Comparison of ENCODE assay signal across 8 cellular contexts in the genomic region with DNA sequence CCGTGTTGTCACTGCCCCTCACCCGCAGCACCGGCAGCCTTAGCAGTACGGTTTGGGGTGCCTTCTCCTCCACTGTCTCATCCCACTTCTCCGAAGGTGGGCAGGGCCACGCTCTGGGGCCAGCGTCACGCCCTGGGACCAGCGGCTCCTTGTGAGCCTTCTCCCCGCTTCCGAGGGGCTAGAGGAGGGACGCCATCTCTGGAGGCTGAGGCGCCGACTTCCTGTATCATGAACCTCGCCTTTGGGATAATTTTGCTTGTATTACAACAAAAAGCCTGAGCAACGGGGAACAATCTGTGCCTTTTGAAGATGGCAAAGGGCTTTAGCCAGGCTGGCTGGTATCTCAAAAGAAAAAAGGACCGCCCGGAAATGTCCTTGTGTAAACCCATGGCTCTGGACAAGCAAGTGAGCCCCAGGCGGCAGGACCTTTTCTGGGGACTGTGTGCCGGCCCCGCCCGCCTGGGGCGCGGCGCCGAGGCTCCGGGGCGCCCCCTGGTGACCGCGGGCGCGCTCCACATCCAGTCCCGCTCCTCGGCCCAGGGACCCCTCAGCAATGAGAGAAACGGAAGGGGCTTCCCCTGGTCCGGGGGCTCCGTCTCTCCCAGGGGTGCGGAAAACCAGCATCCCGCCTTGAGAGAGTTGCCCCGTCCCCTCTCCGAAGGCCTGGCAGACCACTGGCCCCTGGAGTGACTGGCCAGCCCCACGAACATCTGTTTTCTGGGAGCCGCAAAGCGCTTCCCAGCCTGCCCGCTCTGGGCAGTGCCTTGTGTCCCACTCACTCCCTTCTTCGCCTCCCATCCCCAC. TPM values are rescaled to one million over a fixed set of nuclear protein-coding genes. Genes with fewer than 3 reads are reported as not detected.
DNase-seq lines count a peak whose midpoint lies in the region; ATAC-seq, FAIRE-seq and TF ChIP-seq lines count a peak whose summit lies in the region.

No MANE protein-coding gene starts in this region.

- H3K4me1 Mint-ChIP-seq in activated B cell treated with CpG ODN at 0.5 μM for 24 hours = peaks cover 28% of the 10 kb centered on the region
- H3K4me1 Mint-ChIP-seq in central memory CD8-positive, alpha-beta T cell = peaks cover 5% of the 10 kb centered on the region

- H3K36me3 Mint-ChIP-seq in activated B cell treated with CpG ODN at 0.5 μM for 24 hours (ENCODE audit: low read depth) = no peaks in the 10 kb centered on the region
- H3K36me3 Mint-ChIP-seq in central memory CD8-positive, alpha-beta T cell (ENCODE audit: insufficient read depth) = no peaks in the 10 kb centered on the region

- peak overlapping the region; percentile 25 to 58 for H3K4me3 ChIP-seq in kidney (ENCODE audit: low read length in 2 of 2)

- H3K4me1 ChIP-seq in kidney (ENCODE audit: control insufficient read depth in 1 of 2, insufficient read depth in 1 of 2, low read depth in 1 of 2, low read length in 2 of 2) = peaks cover 36 to 47% of the 10 kb centered on the region in 2 donors

- peak; percentile 90 for ATAC-seq in activated B cell treated with CpG ODN at 0.5 μM for 24 hours (ENCODE audit: low read depth)
- peak; percentile 87 for ATAC-seq in central memory CD8-positive, alpha-beta T cell (replicated peaks; ENCODE audit: extremely low read depth, poor library complexity, severe bottlenecking)

- intact Hi-C loops in activated B cell treated with CpG ODN at 0.5 μM for 24 hours (cut with micrococcal nuclease) (loop anchor here (1.0 to 2.0 kb wide), 6 partner anchors 9 to 110 kb away; a partner anchor contains a TSS), kidney (cut with DNase I) (no loop called here)

- H3K9me3 Mint-ChIP-seq in activated B cell treated with CpG ODN at 0.5 μM for 24 hours = no peaks in the 10 kb centered on the region
- H3K9me3 Mint-ChIP-seq in central memory CD8-positive, alpha-beta T cell = no peaks in the 10 kb centered on the region

- peak overlapping the region; percentile 80 for H3K4me3 Mint-ChIP-seq in activated B cell treated with CpG ODN at 0.5 μM for 24 hours
- peak overlapping the region; percentile 58 for H3K4me3 Mint-ChIP-seq in central memory CD8-positive, alpha-beta T cell

- peaks cover 23 to 51% of the 10 kb centered on the region in 2 donors for H3K36me3 ChIP-seq in kidney (ENCODE audit: control insufficient read depth in 1 of 2, insufficient read depth in 2 of 2, low read length in 2 of 2)

- CTCF ChIA-PET in activated B cell treated with CpG ODN at 0.5 μM for 24 hours (lab: Charles Lee) = interaction anchor here (1.0 to 4.2 kb wide), 5 partner anchors 10 to 43 kb away, joined by 4 to 50 read pairs (median 7); a partner anchor contains a TSS

- H3K9me3 ChIP-seq in kidney (ENCODE audit: control insufficient read depth in 1 of 2, low read length in 2 of 2) = no peaks in the 10 kb centered on the region

- H3K27ac ChIP-seq in kidney (ENCODE audit: low read depth in 2 of 2, low read length in 2 of 2) = peak overlapping the region; percentile 70 to 79

- TF ChIP-seq CTCF in GM12873 (IDR thresholded peaks at IDR 0.05; ENCODE audit: insufficient read depth, low read depth, low read length, missing control alignments) (peak; percentile 83), LNCAP (IDR thresholded peaks at IDR 0.05) (peak; percentile 98), activated B cell treated with CpG ODN at 0.5 μM for 24 hours (IDR thresholded peaks at IDR 0.05) (no peak), kidney (IDR thresholded peaks at IDR 0.05; ENCODE audit: borderline replicate concordance, extremely low read depth, insufficient read depth) (peak; percentile 89)

- peak overlapping the region; percentile 75 for H3K27ac Mint-ChIP-seq in activated B cell treated with CpG ODN at 0.5 μM for 24 hours
- no peak overlapping the region for H3K27ac Mint-ChIP-seq in central memory CD8-positive, alpha-beta T cell (ENCODE audit: low read depth)

- FAIRE-seq in kidney (lab: Jason Lieb, UNC) = no peak

- POLR2A ChIA-PET in activated B cell treated with CpG ODN at 0.5 μM for 24 hours (lab: Charles Lee) = interaction anchor here (1.9 to 2.5 kb wide), 2 partner anchors 11 to 41 kb away, joined by 12 to 20 read pairs; no protein-coding TSS in a partner anchor

- no peaks in the 10 kb centered on the region for H3K27me3 Mint-ChIP-seq in activated B cell treated with CpG ODN at 0.5 μM for 24 hours
- H3K27me3 Mint-ChIP-seq in central memory CD8-positive, alpha-beta T cell = no peaks in the 10 kb centered on the region

- peak; percentile 59 for DNase-seq in H4 (ENCODE audit: low spot score)
- DNase-seq in activated B cell treated with CpG ODN at 0.5 μM for 24 hours = peak; percentile 81
- peak; percentile 40 to 53 for DNase-seq in central memory CD8-positive, alpha-beta T cell (ENCODE audit: low spot score in 2 of 2)
- peak; percentile 89 for DNase-seq in kidney
- peak; percentile 17 to 46 for DNase-seq in stimulated activated CD4-positive, alpha-beta T cell treated with anti-CD3 and anti-CD28 coated beads, Interleukin-1b, Interleukin-23, amount 100 ng/mL, for 1 hour (ENCODE audit: low read depth in 2 of 2)
- no peak for DNase-seq in T1000 (lab: John Stamatoyannopoulos, UW)

- peak overlapping the region in 1 of 2 donors; percentile 79 for H3K9ac ChIP-seq in kidney (ENCODE audit: low read length in 2 of 2)

RNA-seq across cellular contexts. Expression of a gene that starts 3.8 kb away (rescaled TPM):
- total RNA-seq in H4 (2014; rRNA removed; shearing (Covaris generic)) = 31.7 and 44.2 TPM in 2 replicates
- 0.11 TPM in 1 of 2 replicates, not detected in the other for total RNA-seq in activated B cell treated with CpG ODN at 0.5 μM for 24 hours
- 146 TPM for total RNA-seq in kidney
- polyA plus RNA-seq in kidney (ENCODE audit: insufficient read depth, low read depth, low replicate concordance) = 44.4 TPM

RNA-seq across cellular contexts. Expression of a gene that starts 15.2 kb away (rescaled TPM):
- 7.6 and 7.8 TPM in 2 replicates for total RNA-seq in H4 (2014; rRNA removed; shearing (Covaris generic))
- total RNA-seq in activated B cell treated with CpG ODN at 0.5 μM for 24 hours (2.0 and 2.5 TPM in 2 replicates), kidney (76.4 TPM)
- polyA plus RNA-seq in kidney (ENCODE audit: insufficient read depth, low read depth, low replicate concordance) = 83.1 TPM

RNA-seq across cellular contexts. Expression of a gene that starts 25.9 kb away (rescaled TPM):
- 18.0 and 18.4 TPM in 2 replicates for total RNA-seq in H4 (2014; rRNA removed; shearing (Covaris generic))
- 34.2 and 37.5 TPM in 2 replicates for total RNA-seq in activated B cell treated with CpG ODN at 0.5 μM for 24 hours
- total RNA-seq in kidney = 24.5 TPM
- polyA plus RNA-seq in kidney (ENCODE audit: insufficient read depth, low read depth, low replicate concordance) = 18.7 TPM

Comparison
In these comparisons a context has a peak if more than half of its experiments do, and no peak if none do; other contexts are left out.
1. RNA of a gene that starts 3.8 kb away (total RNA-seq): 146 TPM in kidney (single experiment) and 31.7 to 44.2 TPM in H4; 0.11 TPM in activated B cell treated with CpG ODN at 0.5 μM for 24 hours; every median in the first group is over 10 times any median in the second.